ENCODE assay signal across 8 cellular contexts in genomic region chr7:106111671-106112117, GRCh38. TPM values are rescaled to one million over a fixed set of nuclear protein-coding genes. Genes with fewer than 3 reads are reported as not detected.
DNase-seq lines count a peak whose midpoint lies in the region; ATAC-seq and TF ChIP-seq lines count a peak whose summit lies in the region.

No MANE protein-coding gene starts in this region.

- H3K4me3 ChIP-seq in fibroblast of the aortic adventitia (ENCODE audit: low read depth, low read length): peak overlapping the region; percentile 84
- H3K4me3 ChIP-seq in neural progenitor cell: peak overlapping the region; percentile 74
- peak overlapping the region; percentile 62 to 67 for H3K4me3 ChIP-seq in aorta (ENCODE audit: low read length in 2 of 2)

- peaks cover 8% of the 10 kb centered on the region for H3F3A ChIP-seq in neural progenitor cell (ENCODE audit: low read depth)

- peaks cover 45% of the 10 kb centered on the region for H3K79me2 ChIP-seq in neural progenitor cell (ENCODE audit: low read depth)

- H3K9me3 ChIP-seq in neural progenitor cell (ENCODE audit: low read depth) (no peaks in the 10 kb centered on the region), aorta (ENCODE audit: control insufficient read depth, low read length) (no peaks in the 10 kb centered on the region)

- H2AFZ ChIP-seq in neural progenitor cell (replicated peaks): peak overlapping the region; percentile 95

- H3K4me1 ChIP-seq in neural progenitor cell (peaks cover 25% of the 10 kb centered on the region), aorta (ENCODE audit: control insufficient read depth in 1 of 2, insufficient read depth in 2 of 2, low read length in 2 of 2) (peaks cover 2 to 3% of the 10 kb centered on the region in 2 donors)

- H3K27me3 ChIP-seq in neural progenitor cell: peaks cover 16% of the 10 kb centered on the region
- no peaks in the 10 kb centered on the region for H3K27me3 ChIP-seq in aorta (ENCODE audit: control insufficient read depth in 1 of 2, insufficient read depth in 2 of 2, low read length in 1 of 2)

- H3K36me3 Mint-ChIP-seq in neural progenitor cell: peaks cover 2% of the 10 kb centered on the region

- peaks cover 33% of the 10 kb centered on the region for H3K4me1 Mint-ChIP-seq in neural progenitor cell

- H3K4me2 ChIP-seq in neural progenitor cell: peak overlapping the region; percentile 81

- WGBS in aorta, 2 donors: 0% methylated on average over 41 to 51 of the region's 51 CpGs

- H3K4me3 Mint-ChIP-seq in neural progenitor cell: peak overlapping the region; percentile 91

- peaks cover 2% of the 10 kb centered on the region for H3K27me3 Mint-ChIP-seq in neural progenitor cell (ENCODE audit: insufficient read depth, low read depth)

- TF ChIP-seq CTCF in fibroblast of the aortic adventitia (IDR thresholded peaks at IDR 0.05; ENCODE audit: insufficient read depth, low read length) (no peak), neural progenitor cell (IDR thresholded peaks at IDR 0.05) (no peak)

- H3K9me3 Mint-ChIP-seq in neural progenitor cell: no peaks in the 10 kb centered on the region

- DNase-seq in activated naive CD4-positive, alpha-beta T cell treated with Interleukin-2 at 50 U/mL for 16 hours: peak; percentile 57
- DNase-seq in activated naive CD4-positive, alpha-beta T cell treated with anti-CD3 and anti-CD28 coated beads, Interleukin-2, amount 50 U/mL, for 16 hours: no peak
- DNase-seq in NCI-H1092 (lab: John Stamatoyannopoulos, UW) (peak; percentile 55), fibroblast of the aortic adventitia (ENCODE audit: low read depth) (peak; percentile 72), neural progenitor cell (ENCODE audit: low spot score) (peak; percentile 82), aorta (peak; percentile 78 to 91)
- peak; percentile 55 to 63 for DNase-seq in activated T-cell treated with anti-CD3 and anti-CD28 coated beads, Interleukin-2, amount 50 U/mL, for 48 hours

- H3K9ac ChIP-seq in neural progenitor cell: peak overlapping the region; percentile 33

- H3K27ac Mint-ChIP-seq in neural progenitor cell: peak overlapping the region; percentile 42

- H3K36me3 ChIP-seq in neural progenitor cell (peaks cover 4% of the 10 kb centered on the region), aorta (ENCODE audit: control insufficient read depth in 1 of 2, insufficient read depth in 2 of 2, low read length in 1 of 2) (no peaks in the 10 kb centered on the region)

- peak; percentile 24 for ATAC-seq in HG02623 (IDR thresholded peaks at IDR 0.05; ENCODE audit: unreplicated experiment)
- peak; percentile 90 for ATAC-seq in aorta (ENCODE audit: low FRiP score)

- H3K27ac ChIP-seq in neural progenitor cell (peak overlapping the region; percentile 73), aorta (ENCODE audit: low read depth in 1 of 2, low read length in 2 of 2) (peak overlapping the region; percentile 76 to 96)

- intact Hi-C loops in aorta (cut with DNase I): loop anchor here (1.0 to 5.0 kb wide), 3 partner anchors 41 to 46 kb away; no protein-coding TSS in a partner anchor

- H4K20me1 ChIP-seq in neural progenitor cell (ENCODE audit: low read depth): peaks cover 32% of the 10 kb centered on the region

RNA-seq across cellular contexts. Expression of gene SYPL1, which starts 0.4 kb away (rescaled TPM):
- total RNA-seq in fibroblast of the aortic adventitia (ENCODE audit: low replicate concordance): 69.5 and 72.2 TPM in 2 replicates
- total RNA-seq in neural progenitor cell (ENCODE audit: low replicate concordance): 29.9 and 48.8 TPM in 2 replicates
- 10 to 100 TPM; 69.1 to 70.5 TPM for total RNA-seq in aorta
- polyA plus RNA-seq in aorta: 10 to 100 TPM; 38.9 to 56.0 TPM
